In genomic region chr12:12520278-12520677, GRCh38 we compare ENCODE assay signal across 1 cellular context.
TF ChIP-seq lines count a peak whose summit lies in the region.

No MANE protein-coding gene starts in this region.

TF ChIP-seq in GM12878, 131 proteins besides CTCF, POLR2A, EP300 and RAD21 (continued from another document):
- no peak for TF ChIP-seq ZNF687 (IDR thresholded peaks at IDR 0.05)
- TF ChIP-seq MTA2 (IDR thresholded peaks at IDR 0.05; ENCODE audit: low read depth) = peak; percentile 74
- no peak for TF ChIP-seq E2F8 (IDR thresholded peaks at IDR 0.05; ENCODE audit: low read depth, partially characterized antibody)
- no peak for TF ChIP-seq NR2C2 (IDR thresholded peaks at IDR 0.05; ENCODE audit: borderline replicate concordance, control insufficient read depth, insufficient read length, low read depth)
- no peak for TF ChIP-seq SIN3A (IDR thresholded peaks at IDR 0.05; ENCODE audit: low read depth, low read length)
- TF ChIP-seq ATF7 (IDR thresholded peaks at IDR 0.05; ENCODE audit: low read depth) = no peak
- TF ChIP-seq ZNF24 (IDR thresholded peaks at IDR 0.05) = 0 out of 2 replicates have a peak, but pooled peaks have one; percentile 8
- TF ChIP-seq IKZF1 (conservative IDR thresholded peaks at IDR 0.05) = no peak
- no peak for TF ChIP-seq PKNOX1 (IDR thresholded peaks at IDR 0.05)
- TF ChIP-seq YY1 (IDR thresholded peaks at IDR 0.05; ENCODE audit: low read depth, low read length) = no peak
- TF ChIP-seq PAX8 (IDR thresholded peaks at IDR 0.05) = no peak
- no peak for TF ChIP-seq CHD1 (IDR thresholded peaks at IDR 0.05; ENCODE audit: low read depth, low read length)
- no peak for TF ChIP-seq SMAD1 (IDR thresholded peaks at IDR 0.05; ENCODE audit: low read depth, partially characterized antibody)
- TF ChIP-seq SUZ12 (IDR thresholded peaks at IDR 0.05; ENCODE audit: unreplicated experiment) = no peak
